ENCODE assay signal across 8 cellular contexts in genomic region chr10:26437637-26438461, GRCh38. TPM values are rescaled to one million over a fixed set of nuclear protein-coding genes. Genes with fewer than 3 reads are reported as not detected.
DNase-seq lines count a peak whose midpoint lies in the region; ATAC-seq and TF ChIP-seq lines count a peak whose summit lies in the region.

Gene APBB1IP (plus strand): TSS chr10:26438341. CDS start chr10:26492327, 53,986 bp downstream.

- H3K9me3 ChIP-seq in stomach, result no peaks in the 10 kb centered on the region

- peaks cover 12% of the 10 kb centered on the region for H3K36me3 Mint-ChIP-seq in activated CD4-positive, alpha-beta T cell treated with anti-CD3 and anti-CD28 coated beads for 36 hours (ENCODE audit: low read depth)
- H3K36me3 Mint-ChIP-seq in memory B cell, result peaks cover 10% of the 10 kb centered on the region

- no peaks in the 10 kb centered on the region for H3K36me3 ChIP-seq in BJ (ENCODE audit: control insufficient read depth, insufficient read depth, low read length)
- H3K36me3 ChIP-seq in stomach, result no peaks in the 10 kb centered on the region

- CTCF ChIA-PET in BJ (lab: Yijun Ruan, JAX), result no interaction called here
- CTCF ChIA-PET in activated CD4-positive, alpha-beta T cell treated with anti-CD3 and anti-CD28 coated beads for 36 hours (lab: Charles Lee), result no interaction called here

- peak within 1 kb of the TSS; percentile 97 for H3K27ac Mint-ChIP-seq in activated CD4-positive, alpha-beta T cell treated with anti-CD3 and anti-CD28 coated beads for 36 hours
- H3K27ac Mint-ChIP-seq in memory B cell, result peak within 1 kb of the TSS; percentile 95

- no peak for TF ChIP-seq CTCF in BJ (IDR thresholded peaks at IDR 0.05; ENCODE audit: insufficient read depth, low read depth, low read length)
- no peak for TF ChIP-seq CTCF in stomach (IDR thresholded peaks at IDR 0.05)

- H3K27ac ChIP-seq in stomach, result peak within 1 kb of the TSS; percentile 73 to 92 (median 81)

- H3K27me3 ChIP-seq in BJ (ENCODE audit: control insufficient read depth, insufficient read depth, low read length) (no peaks in the 10 kb centered on the region), stomach (peaks cover 0 to 20% (median 16%) of the 10 kb centered on the region in 3 donors)

- H3K4me1 ChIP-seq in stomach, result peaks cover 0 to 10% (median 0%) of the 10 kb centered on the region in 4 donors

- POLR2A ChIA-PET in BJ (lab: Charles Lee), result no interaction called here
- POLR2A ChIA-PET in activated CD4-positive, alpha-beta T cell treated with anti-CD3 and anti-CD28 coated beads for 36 hours (lab: Charles Lee), result no interaction called here

- H3K4me3 ChIP-seq in BJ (ENCODE audit: low read depth, low read length), result peak within 1 kb of the TSS; percentile 53
- H3K4me3 ChIP-seq in stomach, result peak within 1 kb of the TSS; percentile 36 to 50 (median 47)

- no peak for TF ChIP-seq EP300 in stomach (IDR thresholded peaks at IDR 0.05)

- TF ChIP-seq POLR2A in stomach (IDR thresholded peaks at IDR 0.05), result no peak

- ATAC-seq in GM19397 (IDR thresholded peaks at IDR 0.05; ENCODE audit: unreplicated experiment) (peak; percentile 76), HG03520 (IDR thresholded peaks at IDR 0.05; ENCODE audit: unreplicated experiment) (peak; percentile 42), memory B cell (ENCODE audit: low read depth) (peak; percentile 74)
- peak; percentile 56 for ATAC-seq in activated CD4-positive, alpha-beta T cell treated with anti-CD3 and anti-CD28 coated beads for 36 hours

- no peaks in the 10 kb centered on the region for H3K27me3 Mint-ChIP-seq in activated CD4-positive, alpha-beta T cell treated with anti-CD3 and anti-CD28 coated beads for 36 hours
- H3K27me3 Mint-ChIP-seq in memory B cell, result no peaks in the 10 kb centered on the region

- intact Hi-C loops in activated CD4-positive, alpha-beta T cell treated with anti-CD3 and anti-CD28 coated beads for 36 hours (cut with DNase I, micrococcal nuclease), result loop anchor here (1.0 to 10.0 kb wide), 8 partner anchors 8 to 719 kb away; partner anchors contain the start of genes PDSS1 (in 2 of the 2), ABI1 (in 1 of the 2) and MASTL (in 1 of the 2)
- intact Hi-C loops in stomach (cut with DNase I; ENCODE audit: low total_unique reads), result no loop called here

- H3K9me3 Mint-ChIP-seq in activated CD4-positive, alpha-beta T cell treated with anti-CD3 and anti-CD28 coated beads for 36 hours (ENCODE audit: low read depth), result no peaks in the 10 kb centered on the region
- no peaks in the 10 kb centered on the region for H3K9me3 Mint-ChIP-seq in memory B cell

- H3K4me1 Mint-ChIP-seq in activated CD4-positive, alpha-beta T cell treated with anti-CD3 and anti-CD28 coated beads for 36 hours, result peaks cover 49% of the 10 kb centered on the region
- peaks cover 36% of the 10 kb centered on the region for H3K4me1 Mint-ChIP-seq in memory B cell

- peak within 1 kb of the TSS; percentile 89 for H3K4me3 Mint-ChIP-seq in activated CD4-positive, alpha-beta T cell treated with anti-CD3 and anti-CD28 coated beads for 36 hours
- peak within 1 kb of the TSS; percentile 92 for H3K4me3 Mint-ChIP-seq in memory B cell

- WGBS in stomach, 5 donors, result 24 to 37% (median 29%) methylated on average over 26 to 36 of the region's 36 CpGs

- DNase-seq in BJ (ENCODE audit: low read depth) (no peak), memory B cell (ENCODE audit: low spot score in 2 of 2) (peak; percentile 56 to 57), stomach (peak; percentile 65), NCI-H1048 (lab: John Stamatoyannopoulos, UW) (no peak)
- peak; percentile 73 for DNase-seq in activated CD4-positive, alpha-beta T cell treated with anti-CD3 and anti-CD28 coated beads for 36 hours
- peak; percentile 32 for DNase-seq in effector CD8-positive, alpha-beta T cell (lab: John Stamatoyannopoulos, UW)

RNA-seq across cellular contexts. Expression of gene APBB1IP, which starts in this region (rescaled TPM):
- polyA plus RNA-seq in BJ (2011; rRNA removed) (4.3 and 5.6 TPM in 2 replicates), stomach (1 to 10 TPM; 3.1 to 4.7 (median 3.7) TPM)
- 6.5 and 6.7 TPM in 2 replicates for polyA minus RNA-seq in BJ (2011; rRNA and poly(A)+ RNA removed)
- total RNA-seq in activated CD4-positive, alpha-beta T cell treated with anti-CD3 and anti-CD28 coated beads for 36 hours, result 10 to 100 TPM; 53.3 to 66.4 TPM
- total RNA-seq in stomach, result 1 to 10 TPM in 4 of 5 donors, not detected in 1; 1.2 to 4.0 (median 2.3) TPM

Comparison
In these comparisons a context has a peak if more than half of its experiments do, and no peak if none do; other contexts are left out.
1. RNA of gene APBB1IP (total RNA-seq): 53.3 to 66.4 TPM in activated CD4-positive, alpha-beta T cell treated with anti-CD3 and anti-CD28 coated beads for 36 hours; 1.2 to 4.0 TPM in stomach; every median in the first group is over 10 times any median in the second.
2. DNase-seq: peak in activated CD4-positive, alpha-beta T cell treated with anti-CD3 and anti-CD28 coated beads for 36 hours (single experiment), effector CD8-positive, alpha-beta T cell (single experiment), memory B cell (2 of 2) and stomach (single experiment); none in BJ (single experiment) and NCI-H1048 (single experiment).
3. Peak in every context shown above with its lines, with median percentiles within 50 percentile points of each other: ATAC-seq.